ENCODE assay signal across 8 cellular contexts in genomic region chr2:31233741-31234689, GRCh38. TPM values are rescaled to one million over a fixed set of nuclear protein-coding genes. Genes with fewer than 3 reads are reported as not detected.
A peak's percentile ranks its signal among the peaks of the same experiment; 100 is the strongest.
DNase-seq lines count a peak whose midpoint lies in the region; ATAC-seq and TF ChIP-seq lines count a peak whose summit lies in the region.

TSS of gene EHD3 (plus strand) at chr2:31234152. CDS start at chr2:31234622, 470 bp downstream.

- peak within 1 kb of the TSS; percentile 73 for H3K9ac ChIP-seq in GM23248

- 2% methylated on average over 72 to 74 of the region's 74 CpGs for WGBS in GM23248 (ENCODE audit: low coverage in 1 of 2, low lambda C conversion rate in 2 of 2, missing lambda C conversion rate in 2 of 2), 2 experiments
- 0 to 1% (median 1%) methylated on average over 51 to 74 of the region's 74 CpGs for WGBS in ovary, 3 donors
- WGBS in thyroid gland, 2 donors, result 3 to 7% methylated on average over 9 to 31 of the region's 74 CpGs

- no peaks in the 10 kb centered on the region for H3K9me3 ChIP-seq in GM23248 (ENCODE audit: low read depth)
- no peaks in the 10 kb centered on the region for H3K9me3 ChIP-seq in ovary
- no peaks in the 10 kb centered on the region for H3K9me3 ChIP-seq in thyroid gland

- H2AFZ ChIP-seq in GM23248, result peak within 1 kb of the TSS; percentile 84

- H3K79me2 ChIP-seq in GM23248 (ENCODE audit: insufficient read depth), result peaks cover 44% of the 10 kb centered on the region

- H3K36me3 ChIP-seq in GM23248 (ENCODE audit: low read depth), result no peaks in the 10 kb centered on the region
- no peaks in the 10 kb centered on the region for H3K36me3 ChIP-seq in ovary
- H3K36me3 ChIP-seq in thyroid gland, result no peaks in the 10 kb centered on the region

- H3K27ac Mint-ChIP-seq in activated naive CD8-positive, alpha-beta T cell treated with anti-CD3 and anti-CD28 coated beads for 36 hours, result no peak within 1 kb of the TSS

- peak; percentile 88 for DNase-seq in DMS79 treated with DMSO at 0.1 percent for 48 hours (lab: John Stamatoyannopoulos, UW)
- peak; percentile 97 for DNase-seq in GM23248
- peak; percentile 92 for DNase-seq in SK-N-DZ (ENCODE audit: low spot score)
- DNase-seq in activated naive CD8-positive, alpha-beta T cell treated with anti-CD3 and anti-CD28 coated beads for 36 hours, result peak; percentile 85
- peak; percentile 95 for DNase-seq in Right ventricle myocardium inferior (ENCODE audit: missing footprints)
- DNase-seq in ovary, result peak; percentile 72 to 89 (median 85)
- DNase-seq in thyroid gland, result peak; percentile 83 to 88

- peak; percentile 71 for TF ChIP-seq CTCF in LNCAP (IDR thresholded peaks at IDR 0.05)
- TF ChIP-seq CTCF in ovary (IDR thresholded peaks at IDR 0.05), result peak in 2 of 3 donors; percentile 28 to 58
- TF ChIP-seq CTCF in thyroid gland (IDR thresholded peaks at IDR 0.05), result peak in 5 of 6 experiments; percentile 19 to 63 (median 53)

- TF ChIP-seq EP300 in ovary (IDR thresholded peaks at IDR 0.05), result no peak

- no peaks in the 10 kb centered on the region; the same call in 1 of the 2 replicates for H3K9me2 ChIP-seq in GM23248 (ENCODE audit: insufficient read depth)

- H3F3A ChIP-seq in GM23248 (ENCODE audit: insufficient read depth), result peaks cover 13% of the 10 kb centered on the region

- H3K9me3 Mint-ChIP-seq in activated naive CD8-positive, alpha-beta T cell treated with anti-CD3 and anti-CD28 coated beads for 36 hours, result no peaks in the 10 kb centered on the region

- peak within 1 kb of the TSS; percentile 70 for H3K4me2 ChIP-seq in GM23248 (ENCODE audit: unreplicated experiment)

- peaks cover under 1% of the 10 kb centered on the region for H3K27me3 Mint-ChIP-seq in activated naive CD8-positive, alpha-beta T cell treated with anti-CD3 and anti-CD28 coated beads for 36 hours

- H3K27ac ChIP-seq in GM23248 (peak within 1 kb of the TSS; percentile 17; the same call in 1 of the 2 replicates), ovary (no peak within 1 kb of the TSS), thyroid gland (peak within 1 kb of the TSS in 1 of 3 donors; percentile 17)

- H3K4me3 Mint-ChIP-seq in activated naive CD8-positive, alpha-beta T cell treated with anti-CD3 and anti-CD28 coated beads for 36 hours, result peak within 1 kb of the TSS; percentile 74

- ATAC-seq in Right ventricle myocardium inferior, result peak; percentile 92

- TF ChIP-seq POLR2A in ovary (IDR thresholded peaks at IDR 0.05), result no peak
- peak in 1 of 2 donors; percentile 41 for TF ChIP-seq POLR2A in thyroid gland (IDR thresholded peaks at IDR 0.05)

- H4K20me1 ChIP-seq in GM23248 (ENCODE audit: insufficient read depth), result no peaks in the 10 kb centered on the region

- in situ Hi-C loops in GM23248 (cut with MboI), result no loop called here

- H3K4me1 Mint-ChIP-seq in activated naive CD8-positive, alpha-beta T cell treated with anti-CD3 and anti-CD28 coated beads for 36 hours, result peaks cover 14% of the 10 kb centered on the region

- H3K4me3 ChIP-seq in GM23248, result peak within 1 kb of the TSS; percentile 75
- peak within 1 kb of the TSS; percentile 69 for H3K4me3 ChIP-seq in ovary
- peak within 1 kb of the TSS; percentile 29 to 49 (median 40) for H3K4me3 ChIP-seq in thyroid gland (replicated peaks in 1 of 3)

- no peaks in the 10 kb centered on the region for H3K36me3 Mint-ChIP-seq in activated naive CD8-positive, alpha-beta T cell treated with anti-CD3 and anti-CD28 coated beads for 36 hours

- H3K27me3 ChIP-seq in GM23248 (replicated peaks; ENCODE audit: insufficient read depth) (no peaks in the 10 kb centered on the region), ovary (no peaks in the 10 kb centered on the region), thyroid gland (no peaks in the 10 kb centered on the region)

- intact Hi-C loops in Right ventricle myocardium inferior (cut with DNase I), result loop anchor here (1.0 to 10.0 kb wide), 3 partner anchors 68 to 519 kb away; no protein-coding TSS in a partner anchor
- intact Hi-C loops in ovary (cut with DNase I), result loop anchor here in 1 of 4 donors (10.0 kb wide), 1 partner anchor 101 kb away; no protein-coding TSS in a partner anchor
- intact Hi-C loops in thyroid gland (cut with DNase I), result loop anchor here (10.0 kb wide), 1 partner anchor 101 kb away; no protein-coding TSS in a partner anchor

- peaks cover 21% of the 10 kb centered on the region for H3K4me1 ChIP-seq in GM23248 (ENCODE audit: insufficient read depth)
- peaks cover 2% of the 10 kb centered on the region for H3K4me1 ChIP-seq in ovary (ENCODE audit: insufficient read depth)
- peaks cover 5 to 8% of the 10 kb centered on the region in 2 donors for H3K4me1 ChIP-seq in thyroid gland

RNA-seq across cellular contexts. Expression of gene EHD3, which starts in this region (rescaled TPM):
- 31.7 and 33.6 TPM in 2 replicates for total RNA-seq in GM23248 (2014; rRNA removed; shearing (Covaris generic))
- polyA plus RNA-seq in GM23248 (2016; fragmentation: Nextera tagmentation; extraction: Ambion mirVana), result 25.9 and 27.1 TPM in 2 replicates
- polyA plus RNA-seq in SK-N-DZ (2014; cell fraction: cytosol; rRNA removed), result 2.8 and 4.0 TPM in 2 replicates
- 1.3 and 2.2 TPM in 2 replicates for polyA plus RNA-seq in SK-N-DZ (2014; cell fraction: nucleus; rRNA removed)
- 1 to 10 TPM; 1.1 to 1.2 TPM for total RNA-seq in activated naive CD8-positive, alpha-beta T cell treated with anti-CD3 and anti-CD28 coated beads for 36 hours
- total RNA-seq in Right ventricle myocardium inferior, result 27.9 TPM
- 1 to 10 TPM; 2.9 to 5.8 (median 3.5) TPM for total RNA-seq in ovary
- polyA plus RNA-seq in ovary, result 10 to 100 TPM in 1 of 2 donors, 1 to 10 TPM in 1; 2.8 to 10.6 TPM
- total RNA-seq in thyroid gland, result 1 to 10 TPM; 4.2 to 9.2 (median 5.5) TPM
